ENCODE assay signal across 16 cellular contexts in genomic region chr7:79709574-79710409, GRCh38.
DNase-seq lines count a peak whose midpoint lies in the region; ATAC-seq and TF ChIP-seq lines count a peak whose summit lies in the region.
"Had no signal": no experiment of that assay in that cellular context is flagged by ENCODE, and none has a peak within 500 bp of the region (broad histone marks: within the 10 kb centered on the region; RNA-seq: fewer than 3 reads in every experiment).

No MANE protein-coding gene starts in this region.

- no peaks in the 10 kb centered on the region for H3K9me3 Mint-ChIP-seq in activated naive CD8-positive, alpha-beta T cell treated with anti-CD3 and anti-CD28 coated beads, Interleukin-2, amount 50 U/mL, for 24 hours

- no peak overlapping the region for H3K9ac ChIP-seq in adipocyte (ENCODE audit: low read length)

- H3K4me1 ChIP-seq in adipocyte (ENCODE audit: control insufficient read depth, insufficient read depth, low read length), result peaks cover 6% of the 10 kb centered on the region
- H3K4me1 ChIP-seq: SJSA1 had no signal

- no peak for TF ChIP-seq POLR2A in NB4 (IDR thresholded peaks at IDR 0.05; ENCODE audit: extremely low read depth, insufficient read length)

- no peaks in the 10 kb centered on the region for H3K36me3 Mint-ChIP-seq in activated naive CD8-positive, alpha-beta T cell treated with anti-CD3 and anti-CD28 coated beads, Interleukin-2, amount 50 U/mL, for 24 hours (ENCODE audit: low read depth)
- H3K36me3 Mint-ChIP-seq: stimulated activated effector memory CD8-positive, alpha-beta T cell treated with anti-CD3 and anti-CD28 coated beads, Interleukin-12 subunit alpha, Interleukin-12 subunit beta, amount 100 ng/mL, for 72 hours had no signal

- H3K36me3 ChIP-seq in adipocyte (ENCODE audit: control insufficient read depth, insufficient read depth, low read length, severe bottlenecking), result no peaks in the 10 kb centered on the region
- H3K36me3 ChIP-seq: SJSA1 had no signal

- TF ChIP-seq CTCF in NB4 (IDR thresholded peaks at IDR 0.05; ENCODE audit: low read depth, low read length), result no peak

- H3K9me3 ChIP-seq in adipocyte (ENCODE audit: control insufficient read depth, low read length), result no peaks in the 10 kb centered on the region
- H3K9me3 ChIP-seq: SJSA1 had no signal

- H3K27ac Mint-ChIP-seq in activated naive CD8-positive, alpha-beta T cell treated with anti-CD3 and anti-CD28 coated beads, Interleukin-2, amount 50 U/mL, for 24 hours, result no peak overlapping the region
- H3K27ac Mint-ChIP-seq: stimulated activated effector memory CD8-positive, alpha-beta T cell treated with anti-CD3 and anti-CD28 coated beads, Interleukin-12 subunit alpha, Interleukin-12 subunit beta, amount 100 ng/mL, for 72 hours had no signal

- H3K4me3 Mint-ChIP-seq in activated naive CD8-positive, alpha-beta T cell treated with anti-CD3 and anti-CD28 coated beads, Interleukin-2, amount 50 U/mL, for 24 hours, result no peak overlapping the region
- H3K4me3 Mint-ChIP-seq: stimulated activated effector memory CD8-positive, alpha-beta T cell treated with anti-CD3 and anti-CD28 coated beads, Interleukin-12 subunit alpha, Interleukin-12 subunit beta, amount 100 ng/mL, for 72 hours had no signal

- no peaks in the 10 kb centered on the region for H3K4me1 Mint-ChIP-seq in activated naive CD8-positive, alpha-beta T cell treated with anti-CD3 and anti-CD28 coated beads, Interleukin-2, amount 50 U/mL, for 24 hours
- H3K4me1 Mint-ChIP-seq: stimulated activated effector memory CD8-positive, alpha-beta T cell treated with anti-CD3 and anti-CD28 coated beads, Interleukin-12 subunit alpha, Interleukin-12 subunit beta, amount 100 ng/mL, for 72 hours had no signal

- ATAC-seq in activated naive CD8-positive, alpha-beta T cell treated with anti-CD3 and anti-CD28 coated beads, Interleukin-2, amount 50 U/mL, for 24 hours, result no peak
- ATAC-seq: stimulated activated effector memory CD8-positive, alpha-beta T cell treated with anti-CD3 and anti-CD28 coated beads, Interleukin-12 subunit alpha, Interleukin-12 subunit beta, amount 100 ng/mL, for 72 hours had no signal

- H3K4me3 ChIP-seq in NB4 (ENCODE audit: low read depth, low read length) (no peak overlapping the region), adipocyte (ENCODE audit: low read length) (no peak overlapping the region)
- H3K4me3 ChIP-seq: SJSA1 had no signal

- DNase-seq in EH (ENCODE audit: low read depth) (peak; percentile 17), NB4 (ENCODE audit: low read depth) (peak; percentile 16), adipocyte (ENCODE audit: low read depth) (peak; percentile 24), iris pigment epithelial cell (ENCODE audit: low read depth) (peak; percentile 61), NCI-H187 treated with DMSO at 0.1 percent for 48 hours (lab: John Stamatoyannopoulos, UW) (no peak), NOMO-1 (lab: John Stamatoyannopoulos, UW; ENCODE audit: unreplicated experiment in 2 of 2) (no peak), GF-D8 (lab: John Stamatoyannopoulos, UW) (no peak)
- DNase-seq in activated naive CD8-positive, alpha-beta T cell treated with anti-CD3 and anti-CD28 coated beads, Interleukin-2, amount 50 U/mL, for 24 hours, result no peak
- DNase-seq: activated T-cell treated with anti-CD3 and anti-CD28 coated beads, Interleukin-2, amount 50 U/mL, for 1 hour; aorta; Kasumi-1; NCI-H510A; posterior cingulate gyrus; stimulated activated CD4-positive, alpha-beta T cell treated with anti-CD3 and anti-CD28 coated beads, Interleukin-1b, Interleukin-23, amount 100 ng/mL, for 48 hours had no signal

- no peaks in the 10 kb centered on the region for H3K27me3 Mint-ChIP-seq in activated naive CD8-positive, alpha-beta T cell treated with anti-CD3 and anti-CD28 coated beads, Interleukin-2, amount 50 U/mL, for 24 hours

- no peaks in the 10 kb centered on the region for H3K27me3 ChIP-seq in adipocyte (replicated peaks; ENCODE audit: control insufficient read depth, insufficient read depth, low read length)

Comparison
In these comparisons a context has a peak if more than half of its experiments do, and no peak if none do; other contexts are left out.
1. DNase-seq: peak in EH (single experiment), NB4 (single experiment), adipocyte (single experiment) and iris pigment epithelial cell (single experiment); none in NCI-H187 treated with DMSO at 0.1 percent for 48 hours (single experiment), activated naive CD8-positive, alpha-beta T cell treated with anti-CD3 and anti-CD28 coated beads, Interleukin-2, amount 50 U/mL, for 24 hours (single experiment), NOMO-1 (0 of 2) and GF-D8 (single experiment).